21 cellular contexts compared by ENCODE assay signal in genomic region chr13:113049521-113049941, GRCh38. TPM values are rescaled to one million over a fixed set of nuclear protein-coding genes. Genes with fewer than 3 reads are reported as not detected.
DNase-seq lines count a peak whose midpoint lies in the region; ATAC-seq and TF ChIP-seq lines count a peak whose summit lies in the region.
"Had no signal": no experiment of that assay in that cellular context is flagged by ENCODE, and none has a peak within 500 bp of the region (broad histone marks: within the 10 kb centered on the region; RNA-seq: fewer than 3 reads in every experiment).

No MANE protein-coding gene starts in this region.

- H3K27me3 ChIP-seq in right atrium auricular region: no peaks in the 10 kb centered on the region
- no peaks in the 10 kb centered on the region for H3K27me3 ChIP-seq in aorta (ENCODE audit: control insufficient read depth in 1 of 2, insufficient read depth in 2 of 2, low read length in 1 of 2)

- intact Hi-C loops in Right ventricle myocardium inferior (cut with DNase I): loop anchor here (5.0 kb wide), 1 partner anchor 103 kb away; no protein-coding TSS in a partner anchor
- intact Hi-C loops in aorta (cut with DNase I): loop anchor here in 1 of 2 donors (5.0 kb wide), 1 partner anchor 103 kb away; no protein-coding TSS in a partner anchor

- H3K27ac Mint-ChIP-seq in glutamatergic neuron (ENCODE audit: unreplicated experiment): peak overlapping the region; percentile 67
- H3K27ac Mint-ChIP-seq: activated naive CD8-positive, alpha-beta T cell treated with anti-CD3 and anti-CD28 coated beads for 36 hours; CD8-positive, alpha-beta T cell had no signal

- H3K27me3 Mint-ChIP-seq in glutamatergic neuron (ENCODE audit: unreplicated experiment): peaks cover 5% of the 10 kb centered on the region
- H3K27me3 Mint-ChIP-seq: activated naive CD8-positive, alpha-beta T cell treated with anti-CD3 and anti-CD28 coated beads for 36 hours had no signal

- DNase-seq in Right ventricle myocardium inferior (ENCODE audit: missing footprints): peak; percentile 62
- DNase-seq in right atrium auricular region (ENCODE audit: low spot score): no peak
- peak; percentile 16 for DNase-seq in glutamatergic neuron
- peak; percentile 69 for DNase-seq in occipital lobe (lab: John Stamatoyannopoulos, UW)
- peak; percentile 49 to 77 for DNase-seq in aorta
- no peak for DNase-seq in GF-D8 (lab: John Stamatoyannopoulos, UW)
- DNase-seq: activated CD4-positive, alpha-beta T cell treated with anti-CD3 and anti-CD28 coated beads for 48 hours; activated naive CD8-positive, alpha-beta T cell treated with anti-CD3 and anti-CD28 coated beads for 36 hours; activated T-cell treated with anti-CD3 and anti-CD28 coated beads for 4 hours; CD8-positive, alpha-beta T cell; effector memory CD4-positive, alpha-beta T cell; NCI-H2029 treated with DMSO at 0.1 percent for 48 hours; NCI-H510A; OCI-M1; T1000 had no signal

- 2 to 8% methylated on average over 13 of the region's 13 CpGs for WGBS in aorta, 2 donors

- H3K36me3 ChIP-seq in right atrium auricular region (no peaks in the 10 kb centered on the region), aorta (ENCODE audit: control insufficient read depth in 1 of 2, insufficient read depth in 2 of 2, low read length in 1 of 2) (no peaks in the 10 kb centered on the region)

- H3K9me3 Mint-ChIP-seq in glutamatergic neuron (ENCODE audit: unreplicated experiment): no peaks in the 10 kb centered on the region
- H3K9me3 Mint-ChIP-seq: activated naive CD8-positive, alpha-beta T cell treated with anti-CD3 and anti-CD28 coated beads for 36 hours; CD8-positive, alpha-beta T cell had no signal

- TF ChIP-seq CTCF in right atrium auricular region (IDR thresholded peaks at IDR 0.05): no peak
- TF ChIP-seq CTCF in glutamatergic neuron (IDR thresholded peaks at IDR 0.05; ENCODE audit: partially characterized antibody, unreplicated experiment): no peak

- H3K9me3 ChIP-seq in right atrium auricular region: no peaks in the 10 kb centered on the region
- H3K9me3 ChIP-seq in aorta (ENCODE audit: control insufficient read depth, low read length): no peaks in the 10 kb centered on the region
- H3K9me3 ChIP-seq: A549 had no signal

- H3K4me1 Mint-ChIP-seq in glutamatergic neuron (ENCODE audit: low read depth, unreplicated experiment): peaks cover 22% of the 10 kb centered on the region
- H3K4me1 Mint-ChIP-seq: activated naive CD8-positive, alpha-beta T cell treated with anti-CD3 and anti-CD28 coated beads for 36 hours had no signal

- ATAC-seq in Right ventricle myocardium inferior: peak; percentile 48
- ATAC-seq in aorta (ENCODE audit: low FRiP score): peak; percentile 54
- no peak for ATAC-seq in GM19467 (IDR thresholded peaks at IDR 0.05; ENCODE audit: unreplicated experiment)
- ATAC-seq in HG03460 (IDR thresholded peaks at IDR 0.05; ENCODE audit: unreplicated experiment): no peak
- ATAC-seq: A549; CD8-positive, alpha-beta T cell had no signal

- no peak overlapping the region for H3K4me3 ChIP-seq in right atrium auricular region
- no peak overlapping the region for H3K4me3 ChIP-seq in aorta (ENCODE audit: low read length in 2 of 2)
- H3K4me3 ChIP-seq: A549, smooth muscle cell had no signal

- no peaks in the 10 kb centered on the region for H3K36me3 Mint-ChIP-seq in glutamatergic neuron (ENCODE audit: unreplicated experiment)

- H3K4me3 Mint-ChIP-seq in glutamatergic neuron (ENCODE audit: unreplicated experiment): peak overlapping the region; percentile 23
- H3K4me3 Mint-ChIP-seq: activated naive CD8-positive, alpha-beta T cell treated with anti-CD3 and anti-CD28 coated beads for 36 hours; CD8-positive, alpha-beta T cell had no signal

- peak overlapping the region in 1 of 2 donors; percentile 16 for H3K27ac ChIP-seq in right atrium auricular region
- no peak overlapping the region for H3K27ac ChIP-seq in aorta (ENCODE audit: low read depth in 1 of 2, low read length in 2 of 2)
- H3K27ac ChIP-seq: A549 had no signal

- H3K4me1 ChIP-seq in right atrium auricular region (peaks cover 0 to 21% of the 10 kb centered on the region in 2 donors), aorta (ENCODE audit: control insufficient read depth in 1 of 2, insufficient read depth in 2 of 2, low read length in 2 of 2) (no peaks in the 10 kb centered on the region)
- H3K4me1 ChIP-seq: A549 had no signal

RNA-seq across cellular contexts. Expression of gene F7, which starts 56.1 kb away (rescaled TPM):
- not detected for total RNA-seq in Right ventricle myocardium inferior
- under 1 TPM in 1 of 2 donors, not detected in 1; 0.20 TPM for total RNA-seq in right atrium auricular region
- total RNA-seq in glutamatergic neuron (ENCODE audit: unreplicated experiment): not detected
- total RNA-seq in occipital lobe: 0.16 TPM
- under 1 TPM in 1 of 2 donors, not detected in 1; 0.69 TPM for total RNA-seq in aorta
- under 1 TPM in 1 of 2 donors, not detected in 1; 0.08 TPM for polyA plus RNA-seq in aorta
- total RNA-seq: bronchial epithelial cell; CD8-positive, alpha-beta T cell; ureter had no signal

Comparison
In these comparisons a context has a peak if more than half of its experiments do, and no peak if none do; other contexts are left out.
1. DNase-seq: peak in Right ventricle myocardium inferior (single experiment), glutamatergic neuron (single experiment), occipital lobe (single experiment) and aorta (2 of 2); none in right atrium auricular region (single experiment) and GF-D8 (single experiment).
2. ATAC-seq: peak in Right ventricle myocardium inferior (single experiment) and aorta (single experiment); none in GM19467 (single experiment) and HG03460 (single experiment).